Comparison of ENCODE assay signal across 27 cellular contexts in the genomic region with DNA sequence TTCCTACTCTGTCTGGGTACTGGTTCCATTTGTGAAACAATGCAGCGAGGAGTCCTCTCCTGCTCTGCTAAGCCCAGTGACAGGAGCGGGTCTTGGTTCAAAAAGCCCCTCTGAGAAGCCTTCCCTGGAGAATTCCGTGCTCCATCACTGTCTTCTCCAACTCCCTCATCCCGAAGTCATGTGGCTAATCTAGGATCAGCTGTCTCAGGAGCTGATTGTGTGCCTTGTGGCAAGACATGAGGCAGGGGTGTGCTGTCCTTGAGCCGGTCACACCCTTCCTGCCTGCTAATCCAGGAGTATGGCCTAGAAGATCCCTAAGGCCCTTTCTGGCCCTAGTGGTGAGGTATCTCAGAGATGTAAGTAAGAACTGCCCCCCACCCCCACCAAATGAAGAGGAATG.
"Had no signal": no experiment of that assay in that cellular context is flagged by ENCODE, and none has a peak within 500 bp of the region (broad histone marks: within the 10 kb centered on the region; RNA-seq: fewer than 3 reads in every experiment).

No MANE protein-coding gene starts in this region.

- H3K36me3 ChIP-seq: stomach, suprapubic skin, thoracic aorta, thyroid gland, tibial artery, tibial nerve, transverse colon, upper lobe of left lung, upper lobe of right lung, uterus, vagina had no signal

- H3K27me3 Mint-ChIP-seq: stimulated activated memory B cell treated with anti-CD40 and anti-IgM and Interleukin-4, amounts not matched to agents 10 μg/mL and 1 μg/mL and 100 μg/mL, for 72 hours; stimulated activated naive B cell treated with anti-CD40 and anti-IgM and Interleukin-4, amounts not matched to agents 10 μg/mL and 1 μg/mL and 100 μg/mL, for 72 hours; stimulated activated naive CD8-positive, alpha-beta T cell treated with anti-CD3 and anti-CD28 coated beads, Interleukin-15, amount 100 ng/mL, for 72 hours; stimulated activated naive CD8-positive, alpha-beta T cell treated with anti-CD3 and anti-CD28 coated beads, Interleukin-15, Interleukin-2, amounts not matched to agents 100 ng/mL and 50 ng/mL, for 24 hours had no signal

- H3K27ac Mint-ChIP-seq: stimulated activated effector memory CD8-positive, alpha-beta T cell treated with anti-CD3 and anti-CD28 coated beads, Interleukin-12 subunit alpha, Interleukin-12 subunit beta, amount 100 ng/mL, for 72 hours; stimulated activated memory B cell treated with anti-CD40 and anti-IgM and Interleukin-4, amounts not matched to agents 10 μg/mL and 1 μg/mL and 100 μg/mL, for 72 hours; stimulated activated naive B cell treated with anti-CD40 and anti-IgM and Interleukin-4, amounts not matched to agents 10 μg/mL and 1 μg/mL and 100 μg/mL, for 72 hours; stimulated activated naive CD8-positive, alpha-beta T cell treated with anti-CD3 and anti-CD28 coated beads, Interleukin-15, Interleukin-2, amounts not matched to agents 100 ng/mL and 50 ng/mL, for 24 hours had no signal

- H3K36me3 Mint-ChIP-seq: stimulated activated effector memory CD8-positive, alpha-beta T cell treated with anti-CD3 and anti-CD28 coated beads, Interleukin-12 subunit alpha, Interleukin-12 subunit beta, amount 100 ng/mL, for 72 hours; stimulated activated memory B cell treated with anti-CD40 and anti-IgM and Interleukin-4, amounts not matched to agents 10 μg/mL and 1 μg/mL and 100 μg/mL, for 72 hours; stimulated activated naive B cell treated with anti-CD40 and anti-IgM and Interleukin-4, amounts not matched to agents 10 μg/mL and 1 μg/mL and 100 μg/mL, for 72 hours had no signal

- H3K4me3 ChIP-seq: stomach, suprapubic skin, testis, thoracic aorta, thyroid gland, tibial artery, tibial nerve, transverse colon, upper lobe of left lung, upper lobe of right lung, uterus, vagina had no signal

- H3K9me3 ChIP-seq: stomach, suprapubic skin, testis, thoracic aorta, thyroid gland, tibial artery, tibial nerve, transverse colon, upper lobe of left lung, upper lobe of right lung, uterus, vagina had no signal

- DNase-seq: stimulated activated CD4-positive, alpha-beta T cell treated with anti-CD3 and anti-CD28 coated beads, Interleukin-2, amount 100 ng/mL, for 48 hours; stimulated activated CD4-positive, alpha-beta T cell treated with anti-CD3 and anti-CD28 coated beads, Interleukin-4, amount 100 ng/mL, for 1 hour; stimulated activated CD4-positive, alpha-beta T cell treated with anti-CD3 and anti-CD28 coated beads, Interleukin-4, amount 100 ng/mL, for 24 hours; stimulated activated CD4-positive, alpha-beta T cell treated with anti-CD3 and anti-CD28 coated beads, Interleukin-4, amount 100 ng/mL, for 4 hours; stimulated activated CD8-positive, alpha-beta memory T cell treated with anti-CD3 and anti-CD28 coated beads, Interleukin-4, amount 100 ng/mL, for 48 hours; stimulated activated naive B cell treated with anti-CD40 and anti-IgM and Interleukin-4, amounts not matched to agents 10 μg/mL and 1 μg/mL and 100 μg/mL, for 72 hours; stimulated activated naive CD4-positive, alpha-beta T cell; stimulated activated naive CD4-positive, alpha-beta T cell treated with Interleukin-2 at 50 U/mL for 16 hours; stimulated activated naive CD8-positive, alpha-beta T cell treated with anti-CD3 and anti-CD28 coated beads, Interleukin-15, amount 100 ng/mL, for 72 hours; stimulated activated naive CD8-positive, alpha-beta T cell treated with anti-CD3 and anti-CD28 coated beads, Interleukin-15, Interleukin-2, amounts not matched to agents 100 U/mL and 50 U/mL, for 24 hours; stomach; substantia nigra; testis; thyroid gland; tibial artery; transverse colon; trophoblast cell; upper lobe of right lung; uterus had no signal

- H3K27me3 ChIP-seq: stomach, suprapubic skin, testis, thyroid gland, tibial artery, tibial nerve, transverse colon, upper lobe of left lung, upper lobe of right lung, uterus, vagina had no signal

- H3K27ac ChIP-seq: stomach, suprapubic skin, testis, thoracic aorta, thyroid gland, tibial artery, tibial nerve, transverse colon, upper lobe of left lung, upper lobe of right lung, uterus, vagina had no signal

- H3K4me1 Mint-ChIP-seq: stimulated activated effector memory CD8-positive, alpha-beta T cell treated with anti-CD3 and anti-CD28 coated beads, Interleukin-12 subunit alpha, Interleukin-12 subunit beta, amount 100 ng/mL, for 72 hours; stimulated activated memory B cell treated with anti-CD40 and anti-IgM and Interleukin-4, amounts not matched to agents 10 μg/mL and 1 μg/mL and 100 μg/mL, for 72 hours; stimulated activated naive B cell treated with anti-CD40 and anti-IgM and Interleukin-4, amounts not matched to agents 10 μg/mL and 1 μg/mL and 100 μg/mL, for 72 hours; stimulated activated naive CD8-positive, alpha-beta T cell treated with anti-CD3 and anti-CD28 coated beads, Interleukin-15, amount 100 ng/mL, for 72 hours had no signal

- H3K9me3 Mint-ChIP-seq: stimulated activated effector memory CD8-positive, alpha-beta T cell treated with anti-CD3 and anti-CD28 coated beads, Interleukin-12 subunit alpha, Interleukin-12 subunit beta, amount 100 ng/mL, for 72 hours; stimulated activated naive B cell treated with anti-CD40 and anti-IgM and Interleukin-4, amounts not matched to agents 10 μg/mL and 1 μg/mL and 100 μg/mL, for 72 hours; stimulated activated naive CD8-positive, alpha-beta T cell treated with anti-CD3 and anti-CD28 coated beads, Interleukin-15, amount 100 ng/mL, for 72 hours; stimulated activated naive CD8-positive, alpha-beta T cell treated with anti-CD3 and anti-CD28 coated beads, Interleukin-15, Interleukin-2, amounts not matched to agents 100 ng/mL and 50 ng/mL, for 24 hours had no signal

- H3K4me1 ChIP-seq: stomach, suprapubic skin, testis, thyroid gland, tibial artery, tibial nerve, transverse colon, upper lobe of left lung, upper lobe of right lung, uterus, vagina had no signal

- H3K4me3 Mint-ChIP-seq: stimulated activated effector memory CD8-positive, alpha-beta T cell treated with anti-CD3 and anti-CD28 coated beads, Interleukin-12 subunit alpha, Interleukin-12 subunit beta, amount 100 ng/mL, for 72 hours; stimulated activated memory B cell treated with anti-CD40 and anti-IgM and Interleukin-4, amounts not matched to agents 10 μg/mL and 1 μg/mL and 100 μg/mL, for 72 hours; stimulated activated naive B cell treated with anti-CD40 and anti-IgM and Interleukin-4, amounts not matched to agents 10 μg/mL and 1 μg/mL and 100 μg/mL, for 72 hours; stimulated activated naive CD8-positive, alpha-beta T cell treated with anti-CD3 and anti-CD28 coated beads, Interleukin-15, amount 100 ng/mL, for 72 hours; stimulated activated naive CD8-positive, alpha-beta T cell treated with anti-CD3 and anti-CD28 coated beads, Interleukin-15, Interleukin-2, amounts not matched to agents 100 ng/mL and 50 ng/mL, for 24 hours had no signal
